Comparison of ENCODE assay signal across 10 cellular contexts in the genomic region with DNA sequence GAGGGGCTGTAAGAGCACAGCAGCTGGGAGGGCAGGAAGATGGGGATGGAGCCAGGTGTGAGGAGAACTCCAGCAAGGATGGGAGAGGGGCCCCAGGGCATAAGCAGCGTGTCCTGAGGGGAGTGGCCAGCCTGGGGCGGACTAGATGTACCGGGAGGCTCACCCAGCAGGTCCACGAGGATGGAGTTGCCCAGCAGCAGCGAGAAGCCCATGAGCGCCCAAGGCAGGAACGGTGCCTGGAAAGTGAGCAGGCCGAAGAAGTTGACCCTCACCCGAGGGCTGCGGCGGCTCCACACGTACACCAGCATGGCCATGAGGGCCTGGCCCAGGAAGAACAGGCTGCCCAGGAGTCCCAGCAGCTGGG. TPM values are rescaled to one million over a fixed set of nuclear protein-coding genes. Genes with fewer than 3 reads are reported as not detected.
DNase-seq lines count a peak whose midpoint lies in the region; ATAC-seq and TF ChIP-seq lines count a peak whose summit lies in the region.
"Had no signal": no experiment of that assay in that cellular context is flagged by ENCODE, and none has a peak within 500 bp of the region (broad histone marks: within the 10 kb centered on the region; RNA-seq: fewer than 3 reads in every experiment).

No MANE protein-coding gene starts in this region.

- H3K27me3 ChIP-seq in CD4-positive, CD25-positive, alpha-beta regulatory T cell (ENCODE audit: control insufficient read depth, insufficient read depth, low read length) = no peaks in the 10 kb centered on the region

- peak overlapping the region; percentile 47 to 94 (median 68) for H3K4me3 Mint-ChIP-seq in CD4-positive, CD25-positive, alpha-beta regulatory T cell
- H3K4me3 Mint-ChIP-seq in activated B cell treated with CpG ODN at 0.5 μM for 24 hours = peak overlapping the region; percentile 88
- peak overlapping the region; percentile 82 for H3K4me3 Mint-ChIP-seq in memory B cell

- peaks cover 14% of the 10 kb centered on the region for H3K36me3 ChIP-seq in CD4-positive, CD25-positive, alpha-beta regulatory T cell (ENCODE audit: control insufficient read depth, insufficient read depth, low read length)

- H3K4me1 ChIP-seq in CD4-positive, CD25-positive, alpha-beta regulatory T cell (ENCODE audit: control insufficient read depth, insufficient read depth, low read length, poor library complexity, severe bottlenecking) = peaks cover 16% of the 10 kb centered on the region

- no peak for TF ChIP-seq CTCF in GM12864 (IDR thresholded peaks at IDR 0.05; ENCODE audit: low read depth, low read length, missing control alignments)
- no peak for TF ChIP-seq CTCF in activated B cell treated with CpG ODN at 0.5 μM for 24 hours (IDR thresholded peaks at IDR 0.05)

- POLR2A ChIA-PET in activated B cell treated with CpG ODN at 0.5 μM for 24 hours (lab: Charles Lee) = interaction anchor here (0.9 to 2.5 kb wide), 7 partner anchors 12 to 85 kb away, joined by 3 to 17 read pairs (median 6); partner anchors contain the start of genes SLC2A11 and SMARCB1

- DNase-seq in CD4-positive, CD25-positive, alpha-beta regulatory T cell = no peak
- no peak for DNase-seq in GM12864 (ENCODE audit: low read depth)
- DNase-seq in activated B cell treated with CpG ODN at 0.5 μM for 24 hours = no peak
- no peak for DNase-seq in memory B cell (ENCODE audit: low spot score in 2 of 2)
- DNase-seq in NCI-H2196 (lab: John Stamatoyannopoulos, UW; ENCODE audit: unreplicated experiment) = no peak
- no peak for DNase-seq in NCI-H345 treated with DMSO at 0.1 percent for 48 hours (lab: John Stamatoyannopoulos, UW; ENCODE audit: unreplicated experiment)
- no peak for DNase-seq in OCI-M1 (lab: John Stamatoyannopoulos, UW)
- DNase-seq: effector CD4-positive, alpha-beta T cell; MV-4-11 had no signal

- H3K9me3 ChIP-seq in CD4-positive, CD25-positive, alpha-beta regulatory T cell (ENCODE audit: control insufficient read depth in 2 of 2, low read length in 2 of 2) = no peaks in the 10 kb centered on the region

- no peak for ATAC-seq in CD4-positive, CD25-positive, alpha-beta regulatory T cell (ENCODE audit: low read depth in 2 of 2)
- ATAC-seq in activated B cell treated with CpG ODN at 0.5 μM for 24 hours (ENCODE audit: low read depth) = no peak
- ATAC-seq in memory B cell (ENCODE audit: low read depth) = no peak
- ATAC-seq in GM21825 (IDR thresholded peaks at IDR 0.05; ENCODE audit: unreplicated experiment) = no peak

- CTCF ChIA-PET in activated B cell treated with CpG ODN at 0.5 μM for 24 hours (lab: Charles Lee) = interaction anchor here (1.0 to 1.1 kb wide), 2 partner anchors 12 to 66 kb away, joined by 4 to 5 read pairs; no protein-coding TSS in a partner anchor

- intact Hi-C loops in activated B cell treated with CpG ODN at 0.5 μM for 24 hours (cut with micrococcal nuclease) = loop anchor here (10.0 kb wide), 2 partner anchors 597 to 693 kb away; partner anchors contain the start of genes RAB36 and RSPH14

- H3K4me1 Mint-ChIP-seq in CD4-positive, CD25-positive, alpha-beta regulatory T cell = peaks cover 0 to 21% (median 8%) of the 10 kb centered on the region in 4 donors
- peaks cover 62% of the 10 kb centered on the region for H3K4me1 Mint-ChIP-seq in activated B cell treated with CpG ODN at 0.5 μM for 24 hours
- peaks cover 43% of the 10 kb centered on the region for H3K4me1 Mint-ChIP-seq in memory B cell

- peaks cover 0 to 2% (median 0%) of the 10 kb centered on the region in 7 donors for H3K9me3 Mint-ChIP-seq in CD4-positive, CD25-positive, alpha-beta regulatory T cell
- H3K9me3 Mint-ChIP-seq in activated B cell treated with CpG ODN at 0.5 μM for 24 hours (no peaks in the 10 kb centered on the region), memory B cell (no peaks in the 10 kb centered on the region)

- H3K27me3 Mint-ChIP-seq in CD4-positive, CD25-positive, alpha-beta regulatory T cell = peaks cover 6% of the 10 kb centered on the region
- H3K27me3 Mint-ChIP-seq in activated B cell treated with CpG ODN at 0.5 μM for 24 hours = no peaks in the 10 kb centered on the region
- H3K27me3 Mint-ChIP-seq in memory B cell = no peaks in the 10 kb centered on the region

- peaks cover 4% of the 10 kb centered on the region for H3K36me3 Mint-ChIP-seq in CD4-positive, CD25-positive, alpha-beta regulatory T cell
- H3K36me3 Mint-ChIP-seq in activated B cell treated with CpG ODN at 0.5 μM for 24 hours (ENCODE audit: low read depth) (peaks cover 28% of the 10 kb centered on the region), memory B cell (peaks cover 2% of the 10 kb centered on the region)

- H3K27ac ChIP-seq in CD4-positive, CD25-positive, alpha-beta regulatory T cell (ENCODE audit: insufficient read depth, low read length, poor library complexity, severe bottlenecking) = no peak overlapping the region

- H3K4me3 ChIP-seq in CD4-positive, CD25-positive, alpha-beta regulatory T cell (ENCODE audit: low read depth, low read length) = no peak overlapping the region
- peak overlapping the region; percentile 75 for H3K4me3 ChIP-seq in GM12864 (ENCODE audit: low read depth, low read length)

- no peak overlapping the region for H3K27ac Mint-ChIP-seq in CD4-positive, CD25-positive, alpha-beta regulatory T cell
- H3K27ac Mint-ChIP-seq in activated B cell treated with CpG ODN at 0.5 μM for 24 hours = peak overlapping the region; percentile 95
- H3K27ac Mint-ChIP-seq in memory B cell = peak overlapping the region; percentile 90

RNA-seq across cellular contexts. Expression of gene DERL3, which starts 1.3 kb away (rescaled TPM):
- total RNA-seq in CD4-positive, CD25-positive, alpha-beta regulatory T cell = 1.0 TPM
- under 1 TPM in 1 of 4 donors, not detected in 3; 0.53 TPM for polyA plus RNA-seq in CD4-positive, CD25-positive, alpha-beta regulatory T cell
- total RNA-seq in activated B cell treated with CpG ODN at 0.5 μM for 24 hours = 15.4 and 18.3 TPM in 2 replicates

RNA-seq across cellular contexts. Expression of gene SLC2A11, which starts 20.2 kb away (rescaled TPM):
- 8.6 TPM for total RNA-seq in CD4-positive, CD25-positive, alpha-beta regulatory T cell
- 1 to 10 TPM; 2.5 to 4.6 (median 4.1) TPM for polyA plus RNA-seq in CD4-positive, CD25-positive, alpha-beta regulatory T cell
- 24.0 and 30.2 TPM in 2 replicates for total RNA-seq in activated B cell treated with CpG ODN at 0.5 μM for 24 hours

RNA-seq across cellular contexts. Expression of gene SMARCB1, which starts 50.7 kb away (rescaled TPM):
- total RNA-seq in CD4-positive, CD25-positive, alpha-beta regulatory T cell = 58.4 TPM
- polyA plus RNA-seq in CD4-positive, CD25-positive, alpha-beta regulatory T cell = 10 to 100 TPM; 28.3 to 30.8 (median 29.7) TPM
- total RNA-seq in activated B cell treated with CpG ODN at 0.5 μM for 24 hours = 156 and 161 TPM in 2 replicates

RNA-seq across cellular contexts. Expression of gene MIF, which starts 56.7 kb away (rescaled TPM):
- 202 TPM for total RNA-seq in CD4-positive, CD25-positive, alpha-beta regulatory T cell
- 1,000 to 10,000 TPM; 1,100 to 1,384 (median 1,231) TPM for polyA plus RNA-seq in CD4-positive, CD25-positive, alpha-beta regulatory T cell
- 308 and 349 TPM in 2 replicates for total RNA-seq in activated B cell treated with CpG ODN at 0.5 μM for 24 hours

Comparison
In these comparisons a context has a peak if more than half of its experiments do, and no peak if none do; other contexts are left out.
1. H3K27ac Mint-ChIP-seq: peak in activated B cell treated with CpG ODN at 0.5 μM for 24 hours (single experiment) and memory B cell (single experiment); none in CD4-positive, CD25-positive, alpha-beta regulatory T cell (0 of 3).
2. Peak in every context shown above with its lines, with median percentiles within 50 percentile points of each other: H3K4me3 Mint-ChIP-seq.